Comparison of ENCODE assay signal across 8 cellular contexts in the genomic region with DNA sequence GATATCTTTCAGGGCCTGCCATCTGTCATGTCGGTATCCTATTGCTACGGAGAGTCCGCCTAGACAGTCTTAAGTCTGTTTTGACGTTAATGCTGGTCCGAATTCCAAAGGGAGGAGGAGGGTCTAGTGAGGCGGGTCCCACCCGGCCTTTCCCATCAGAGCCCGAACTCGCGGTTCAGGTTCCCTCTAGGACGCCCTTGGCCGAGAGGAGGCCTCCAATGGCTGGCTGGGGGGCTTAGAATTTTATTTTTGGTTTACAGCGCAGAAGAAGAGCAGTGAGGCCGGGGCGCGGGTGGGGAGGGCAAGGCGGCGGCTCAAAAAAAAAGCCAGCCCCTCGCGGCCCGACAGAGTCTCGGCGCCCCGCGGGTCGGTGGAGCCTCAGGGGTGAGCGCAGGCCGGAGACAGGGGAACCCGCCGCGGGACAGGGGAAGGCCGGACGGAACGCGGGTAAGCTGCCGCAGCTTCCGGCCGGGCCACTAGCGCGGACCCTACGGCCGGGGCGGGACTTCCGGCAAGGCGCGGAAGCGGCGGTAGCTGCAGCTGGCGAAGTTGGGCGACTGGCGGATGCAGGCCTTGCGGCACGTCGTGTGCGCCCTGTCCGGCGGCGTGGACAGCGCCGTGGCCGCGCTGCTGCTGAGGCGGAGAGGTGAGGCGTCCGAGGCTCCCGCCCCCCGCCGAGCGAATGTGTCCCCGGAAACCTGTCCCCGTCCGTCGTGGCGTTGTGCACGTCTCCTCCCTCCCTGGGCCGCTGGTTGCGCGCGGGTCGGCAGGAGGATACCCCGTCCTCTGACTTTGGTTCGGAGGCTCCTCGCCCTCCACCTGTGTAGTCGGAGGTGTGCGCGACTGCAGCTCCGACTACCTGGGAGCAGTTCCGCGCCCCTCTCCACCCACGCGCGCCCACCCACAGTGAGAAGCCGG. TPM values are rescaled to one million over a fixed set of nuclear protein-coding genes. Genes with fewer than 3 reads are reported as not detected.
DNase-seq lines count a peak whose midpoint lies in the region; ATAC-seq and TF ChIP-seq lines count a peak whose summit lies in the region.

A gene with protein sequence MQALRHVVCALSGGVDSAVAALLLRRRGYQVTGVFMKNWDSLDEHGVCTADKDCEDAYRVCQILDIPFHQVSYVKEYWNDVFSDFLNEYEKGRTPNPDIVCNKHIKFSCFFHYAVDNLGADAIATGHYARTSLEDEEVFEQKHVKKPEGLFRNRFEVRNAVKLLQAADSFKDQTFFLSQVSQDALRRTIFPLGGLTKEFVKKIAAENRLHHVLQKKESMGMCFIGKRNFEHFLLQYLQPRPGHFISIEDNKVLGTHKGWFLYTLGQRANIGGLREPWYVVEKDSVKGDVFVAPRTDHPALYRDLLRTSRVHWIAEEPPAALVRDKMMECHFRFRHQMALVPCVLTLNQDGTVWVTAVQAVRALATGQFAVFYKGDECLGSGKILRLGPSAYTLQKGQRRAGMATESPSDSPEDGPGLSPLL (plus strand): TSS at position 514 of the 918 bp plus-strand sequence. CDS start 51 bp downstream, at position 565.

- CTCF ChIA-PET in Panc1 (lab: Charles Lee), result interaction anchor here (0.8 kb wide), 1 partner anchor 215 kb away, joined by 4 read pairs; no protein-coding TSS in a partner anchor

- intact Hi-C loops in Panc1 (cut with micrococcal nuclease; ENCODE audit: unreplicated experiment), result no loop called here

- H3K9me3 Mint-ChIP-seq in naive B cell, result no peaks in the 10 kb centered on the region
- no peaks in the 10 kb centered on the region for H3K9me3 Mint-ChIP-seq in stimulated activated effector memory CD8-positive, alpha-beta T cell treated with anti-CD3 and anti-CD28 coated beads, Interleukin-12 subunit alpha, Interleukin-12 subunit beta, amount 100 ng/mL, for 72 hours

- H3K27ac ChIP-seq in Panc1 (ENCODE audit: low read length), result peak within 1 kb of the TSS; percentile 85

- H3K27ac Mint-ChIP-seq in naive B cell, result peak within 1 kb of the TSS; percentile 89 to 97 (median 92)
- peak within 1 kb of the TSS; percentile 95 for H3K27ac Mint-ChIP-seq in stimulated activated effector memory CD8-positive, alpha-beta T cell treated with anti-CD3 and anti-CD28 coated beads, Interleukin-12 subunit alpha, Interleukin-12 subunit beta, amount 100 ng/mL, for 72 hours

- ATAC-seq in GM19467 (IDR thresholded peaks at IDR 0.05; ENCODE audit: unreplicated experiment) (peak; percentile 79), Panc1 (peak; percentile 98), naive B cell (ENCODE audit: low read depth in 2 of 2) (peak; percentile 93 to 94)
- ATAC-seq in stimulated activated effector memory CD8-positive, alpha-beta T cell treated with anti-CD3 and anti-CD28 coated beads, Interleukin-12 subunit alpha, Interleukin-12 subunit beta, amount 100 ng/mL, for 72 hours, result peak; percentile 91

- H3K36me3 ChIP-seq in Panc1 (ENCODE audit: control insufficient read depth, insufficient read depth, low read length), result peaks cover 7% of the 10 kb centered on the region

- DNase-seq in CMK (ENCODE audit: low read depth), result peak; percentile 78
- peak; percentile 84 for DNase-seq in HT1080 (ENCODE audit: low read depth)
- DNase-seq in Panc1 (ENCODE audit: low read depth, low spot score), result no peak
- peak; percentile 64 for DNase-seq in activated T-helper 1 cell treated with Interleukin-2 at 50 U/mL for 16 hours (ENCODE audit: low read depth)
- DNase-seq in fibroblast of gingiva (ENCODE audit: low read depth), result peak; percentile 88
- DNase-seq in naive B cell, result peak; percentile 72
- DNase-seq in stimulated activated effector memory CD8-positive, alpha-beta T cell treated with anti-CD3 and anti-CD28 coated beads, Interleukin-12 subunit alpha, Interleukin-12 subunit beta, amount 100 ng/mL, for 72 hours (ENCODE audit: low spot score in 2 of 2), result peak; percentile 65 to 87

- H3K36me3 Mint-ChIP-seq in naive B cell, result peaks cover 16 to 17% of the 10 kb centered on the region in 2 donors
- H3K36me3 Mint-ChIP-seq in stimulated activated effector memory CD8-positive, alpha-beta T cell treated with anti-CD3 and anti-CD28 coated beads, Interleukin-12 subunit alpha, Interleukin-12 subunit beta, amount 100 ng/mL, for 72 hours, result peaks cover 65% of the 10 kb centered on the region

- in situ Hi-C loops in Panc1 (cut with HindIII; ENCODE audit: low pct_unique_long_range_greater_than_20kb, low sequenced_read_pairs), result no loop called here

- H3K4me1 ChIP-seq in Panc1 (ENCODE audit: control insufficient read depth, insufficient read depth, low read length), result no peaks in the 10 kb centered on the region; the same call in 1 of the 2 replicates

- H3K9me3 ChIP-seq in Panc1 (ENCODE audit: control insufficient read depth, insufficient read depth, low read depth, low read length), result no peaks in the 10 kb centered on the region

- BruUV-seq in Panc1 (replicated peaks; lab: Mats Ljungman, UMichigan), result no TSS peak

- POLR2A ChIA-PET in Panc1 (lab: Charles Lee), result interaction anchor here (0.5 kb wide), 1 partner anchor 142 kb away, joined by 3 read pairs; no protein-coding TSS in a partner anchor

- H3K4me1 Mint-ChIP-seq in naive B cell, result peaks cover 32 to 43% (median 32%) of the 10 kb centered on the region in 3 donors
- H3K4me1 Mint-ChIP-seq in stimulated activated effector memory CD8-positive, alpha-beta T cell treated with anti-CD3 and anti-CD28 coated beads, Interleukin-12 subunit alpha, Interleukin-12 subunit beta, amount 100 ng/mL, for 72 hours, result peaks cover 47% of the 10 kb centered on the region

- H3K4me3 ChIP-seq in Panc1 (ENCODE audit: low read depth in 2 of 2, low read length in 2 of 2), result peak within 1 kb of the TSS; percentile 78 to 79

- H3K4me3 Mint-ChIP-seq in naive B cell, result peak within 1 kb of the TSS; percentile 93 to 98 (median 96)
- peak within 1 kb of the TSS; percentile 97 for H3K4me3 Mint-ChIP-seq in stimulated activated effector memory CD8-positive, alpha-beta T cell treated with anti-CD3 and anti-CD28 coated beads, Interleukin-12 subunit alpha, Interleukin-12 subunit beta, amount 100 ng/mL, for 72 hours

- no peaks in the 10 kb centered on the region for H3K27me3 ChIP-seq in Panc1 (ENCODE audit: control insufficient read depth, insufficient read depth, low read length)

- no peak for TF ChIP-seq CTCF in Panc1 (IDR thresholded peaks at IDR 0.05)

- H3K27me3 Mint-ChIP-seq in naive B cell, result no peaks in the 10 kb centered on the region

RNA-seq across cellular contexts. Expression of the gene that starts here (rescaled TPM):
- 68.0 and 72.1 TPM in 2 replicates for total RNA-seq in HT1080 (2014; rRNA removed; shearing (Covaris generic))
- 34.2 and 37.9 TPM in 2 replicates for polyA plus RNA-seq in HT1080 (2015; cell fraction: cytosol; rRNA removed)
- 140 and 146 TPM in 2 replicates for polyA plus RNA-seq in HT1080 (2015; cell fraction: nucleus; rRNA removed)
- 48.8 TPM for total RNA-seq in Panc1 (2021; ENCODE audit: unreplicated experiment)
- polyA plus RNA-seq in Panc1 (2012; ENCODE audit: insufficient read length), result 32.8 TPM
- polyA plus RNA-seq in naive B cell (ENCODE audit: low read depth in 6 of 6), result 10 to 100 TPM; 11.1 to 24.6 (median 17.4) TPM
